ENCODE assay signal across 9 cellular contexts in genomic region chr1:19405195-19405760, GRCh38.
A peak's percentile ranks its signal among the peaks of the same experiment; 100 is the strongest.
DNase-seq lines count a peak whose midpoint lies in the region; ATAC-seq and TF ChIP-seq lines count a peak whose summit lies in the region.
"Had no signal": no experiment of that assay in that cellular context is flagged by ENCODE, and none has a peak within 500 bp of the region (broad histone marks: within the 10 kb centered on the region; RNA-seq: fewer than 3 reads in every experiment).

No MANE protein-coding gene starts in this region.

- intact Hi-C loops in upper lobe of right lung (cut with DNase I), result no loop called here

- H3K27me3 ChIP-seq in upper lobe of right lung, result no peaks in the 10 kb centered on the region

- H3K36me3 ChIP-seq in upper lobe of right lung, result peaks cover 7% of the 10 kb centered on the region

- no peak for DNase-seq in activated naive CD4-positive, alpha-beta T cell treated with anti-CD3 and anti-CD28 coated beads, Interleukin-2, amount 50 U/mL, for 72 hours (ENCODE audit: low spot score in 2 of 2)
- no peak for DNase-seq in activated naive CD4-positive, alpha-beta T cell (lab: John Stamatoyannopoulos, UW)
- DNase-seq in activated naive CD8-positive, alpha-beta T cell treated with anti-CD3 and anti-CD28 coated beads, Interleukin-2, amount 50 U/mL, for 24 hours, result no peak
- DNase-seq in immature natural killer cell (no peak), upper lobe of right lung (no peak), germinal center (ENCODE audit: low spot score) (no peak), NCI-H526 treated with DMSO at 0.1 percent for 48 hours (lab: John Stamatoyannopoulos, UW) (no peak)
- DNase-seq in activated CD4-positive, alpha-beta T cell treated with anti-CD3 and anti-CD28 coated beads, Interleukin-2, amount 50 U/mL, for 1 hour, result no peak
- DNase-seq: activated CD4-positive, alpha-beta T cell treated with anti-CD3 and anti-CD28 coated beads, Interleukin-2, amount 10 ng/mL, durations not matched to agents 7 days and 5 days had no signal

- peak; percentile 11 for TF ChIP-seq CTCF in upper lobe of right lung (IDR thresholded peaks at IDR 0.05)

- peak overlapping the region; percentile 35 to 88 for H3K27ac Mint-ChIP-seq in activated naive CD4-positive, alpha-beta T cell treated with anti-CD3 and anti-CD28 coated beads, Interleukin-2, amount 50 U/mL, for 72 hours
- peak overlapping the region; percentile 24 for H3K27ac Mint-ChIP-seq in activated naive CD8-positive, alpha-beta T cell treated with anti-CD3 and anti-CD28 coated beads, Interleukin-2, amount 50 U/mL, for 24 hours
- H3K27ac Mint-ChIP-seq in immature natural killer cell, result peak overlapping the region; percentile 28 to 83 (median 72)
- H3K27ac Mint-ChIP-seq: activated CD4-positive, alpha-beta T cell treated with anti-CD3 and anti-CD28 coated beads, Interleukin-2, amount 10 ng/mL, durations not matched to agents 7 days and 5 days had no signal

- H3K36me3 Mint-ChIP-seq in activated naive CD4-positive, alpha-beta T cell treated with anti-CD3 and anti-CD28 coated beads, Interleukin-2, amount 50 U/mL, for 72 hours, result peaks cover 0 to 10% of the 10 kb centered on the region in 2 donors
- peaks cover 18% of the 10 kb centered on the region for H3K36me3 Mint-ChIP-seq in activated naive CD8-positive, alpha-beta T cell treated with anti-CD3 and anti-CD28 coated beads, Interleukin-2, amount 50 U/mL, for 24 hours (ENCODE audit: low read depth)
- H3K36me3 Mint-ChIP-seq in immature natural killer cell, result no peaks in the 10 kb centered on the region

- peaks cover 40% of the 10 kb centered on the region for H3K4me1 ChIP-seq in upper lobe of right lung

- H3K4me3 ChIP-seq in upper lobe of right lung, result no peak overlapping the region

- H3K27ac ChIP-seq in upper lobe of right lung, result peak overlapping the region; percentile 20

- no peak for ATAC-seq in activated naive CD4-positive, alpha-beta T cell treated with anti-CD3 and anti-CD28 coated beads, Interleukin-2, amount 50 U/mL, for 72 hours
- no peak for ATAC-seq in activated naive CD8-positive, alpha-beta T cell treated with anti-CD3 and anti-CD28 coated beads, Interleukin-2, amount 50 U/mL, for 24 hours
- ATAC-seq in upper lobe of right lung, result no peak

- no peak overlapping the region for H3K4me3 Mint-ChIP-seq in activated naive CD8-positive, alpha-beta T cell treated with anti-CD3 and anti-CD28 coated beads, Interleukin-2, amount 50 U/mL, for 24 hours
- H3K4me3 Mint-ChIP-seq in immature natural killer cell, result peak overlapping the region in 1 of 5 donors; percentile 24
- H3K4me3 Mint-ChIP-seq: activated CD4-positive, alpha-beta T cell treated with anti-CD3 and anti-CD28 coated beads, Interleukin-2, amount 10 ng/mL, durations not matched to agents 7 days and 5 days had no signal

- no peaks in the 10 kb centered on the region for H3K9me3 ChIP-seq in upper lobe of right lung

- H3K4me1 Mint-ChIP-seq in activated naive CD8-positive, alpha-beta T cell treated with anti-CD3 and anti-CD28 coated beads, Interleukin-2, amount 50 U/mL, for 24 hours, result peaks cover 70% of the 10 kb centered on the region
- H3K4me1 Mint-ChIP-seq in immature natural killer cell, result peaks cover 77 to 86% of the 10 kb centered on the region in 2 donors

- no peaks in the 10 kb centered on the region for H3K27me3 Mint-ChIP-seq in activated naive CD8-positive, alpha-beta T cell treated with anti-CD3 and anti-CD28 coated beads, Interleukin-2, amount 50 U/mL, for 24 hours
- peaks cover 0 to 3% (median 2%) of the 10 kb centered on the region in 3 donors for H3K27me3 Mint-ChIP-seq in immature natural killer cell (ENCODE audit: low read depth in 3 of 3)
- H3K27me3 Mint-ChIP-seq: activated CD4-positive, alpha-beta T cell treated with anti-CD3 and anti-CD28 coated beads, Interleukin-2, amount 10 ng/mL, durations not matched to agents 7 days and 5 days had no signal

- no peaks in the 10 kb centered on the region for H3K9me3 Mint-ChIP-seq in activated naive CD4-positive, alpha-beta T cell treated with anti-CD3 and anti-CD28 coated beads, Interleukin-2, amount 50 U/mL, for 72 hours
- H3K9me3 Mint-ChIP-seq in activated naive CD8-positive, alpha-beta T cell treated with anti-CD3 and anti-CD28 coated beads, Interleukin-2, amount 50 U/mL, for 24 hours, result no peaks in the 10 kb centered on the region
- H3K9me3 Mint-ChIP-seq in immature natural killer cell, result no peaks in the 10 kb centered on the region
- H3K9me3 Mint-ChIP-seq: activated CD4-positive, alpha-beta T cell treated with anti-CD3 and anti-CD28 coated beads, Interleukin-2, amount 10 ng/mL, durations not matched to agents 7 days and 5 days had no signal
